Comparison of ENCODE assay signal across 16 cellular contexts in genomic region chr2:242047963-242048362, GRCh38.
A peak's percentile ranks its signal among the peaks of the same experiment; 100 is the strongest.
DNase-seq lines count a peak whose midpoint lies in the region; ATAC-seq and TF ChIP-seq lines count a peak whose summit lies in the region.
"Had no signal": no experiment of that assay in that cellular context is flagged by ENCODE, and none has a peak within 500 bp of the region (broad histone marks: within the 10 kb centered on the region; RNA-seq: fewer than 3 reads in every experiment).

No MANE protein-coding gene starts in this region.

- peaks cover 86% of the 10 kb centered on the region for H3K27me3 Mint-ChIP-seq in GM23338 (ENCODE audit: insufficient read depth, low read depth, poor library complexity)
- peaks cover 92% of the 10 kb centered on the region for H3K27me3 Mint-ChIP-seq in WTC11 (ENCODE audit: low read depth)

- POLR2A ChIA-PET in WTC11 (lab: Charles Lee) = no interaction called here

- H3K4me3 Mint-ChIP-seq in GM23338 (peak overlapping the region; percentile 20; the same call in 2 of the 3 replicates), WTC11 (peak overlapping the region; percentile 3; the same call in 1 of the 2 replicates)
- H3K4me3 Mint-ChIP-seq: CD4-positive, alpha-beta T cell; IgD-negative memory B cell had no signal

- no peak overlapping the region for H3K27ac ChIP-seq in GM23338 (ENCODE audit: low read depth)
- H3K27ac ChIP-seq: C4-2B had no signal

- no peak for ATAC-seq in GM23338
- no peak for ATAC-seq in WTC11
- ATAC-seq in sciatic nerve = no peak
- ATAC-seq in stimulated activated naive CD8-positive, alpha-beta T cell treated with anti-CD3 and anti-CD28 coated beads, Interleukin-15, Interleukin-2, amounts not matched to agents 100 U/mL and 50 U/mL, for 24 hours = no peak

- H3K79me2 ChIP-seq in GM23338 (replicated peaks; ENCODE audit: insufficient read depth) = no peaks in the 10 kb centered on the region

- no peaks in the 10 kb centered on the region for H3K9me2 ChIP-seq in GM23338 (ENCODE audit: insufficient read depth)

- peaks cover 7% of the 10 kb centered on the region for H3K4me1 Mint-ChIP-seq in GM23338
- no peaks in the 10 kb centered on the region for H3K4me1 Mint-ChIP-seq in WTC11
- H3K4me1 Mint-ChIP-seq: IgD-negative memory B cell had no signal

- peaks cover 16% of the 10 kb centered on the region for H4K20me1 ChIP-seq in GM23338 (replicated peaks; ENCODE audit: insufficient read depth)

- DNase-seq in GM23338 (ENCODE audit: low spot score) (no peak), WTC11 (ENCODE audit: low spot score) (no peak), mesenteric fat pad (ENCODE audit: low spot score) (peak; percentile 22), sciatic nerve (ENCODE audit: low spot score) (peak; percentile 12), RKO (ENCODE audit: low spot score) (no peak), NCI-H1930 (lab: John Stamatoyannopoulos, UW) (no peak)
- no peak for DNase-seq in stimulated activated naive CD8-positive, alpha-beta T cell treated with anti-CD3 and anti-CD28 coated beads, Interleukin-15, Interleukin-2, amounts not matched to agents 100 U/mL and 50 U/mL, for 24 hours
- DNase-seq: CD4-positive, alpha-beta T cell; DMS153; DMS79; GDM1; GOT3; H7; KBM-7 had no signal

- peak overlapping the region; percentile 57 for H3K4me2 ChIP-seq in GM23338

- TF ChIP-seq CTCF in GM23338 (conservative IDR thresholded peaks at IDR 0.05; ENCODE audit: low read depth in 2 of 2) (no peak), WTC11 (IDR thresholded peaks at IDR 0.05) (no peak)

- no peaks in the 10 kb centered on the region for H3K4me1 ChIP-seq in GM23338 (ENCODE audit: insufficient read depth)

- H3K9me3 Mint-ChIP-seq in GM23338 (peaks cover 18% of the 10 kb centered on the region), WTC11 (no peaks in the 10 kb centered on the region)
- H3K9me3 Mint-ChIP-seq: CD4-positive, alpha-beta T cell; IgD-negative memory B cell had no signal

- H3F3A ChIP-seq in GM23338 (replicated peaks; ENCODE audit: low read depth) = no peaks in the 10 kb centered on the region

- no peak overlapping the region for H3K27ac Mint-ChIP-seq in GM23338
- H3K27ac Mint-ChIP-seq in WTC11 = no peak overlapping the region
- H3K27ac Mint-ChIP-seq: CD4-positive, alpha-beta T cell; IgD-negative memory B cell had no signal

- H3K36me3 ChIP-seq in GM23338 (ENCODE audit: insufficient read depth) = no peaks in the 10 kb centered on the region

- CTCF ChIA-PET in WTC11 (lab: Charles Lee) = no interaction called here

- no peak overlapping the region; the same call in 1 of the 2 replicates for H3K4me3 ChIP-seq in GM23338

- H3K36me3 Mint-ChIP-seq in GM23338 (ENCODE audit: low read depth) = peaks cover 6% of the 10 kb centered on the region; the same call in 1 of the 3 replicates
- H3K36me3 Mint-ChIP-seq in WTC11 = no peaks in the 10 kb centered on the region

- no peak overlapping the region for H2AFZ ChIP-seq in GM23338

- H3K27me3 ChIP-seq in GM23338 (ENCODE audit: insufficient read depth) = peaks cover 92% of the 10 kb centered on the region

- intact Hi-C loops in sciatic nerve (cut with DNase I) = no loop called here

TF ChIP-seq in GM23338, 12 proteins besides CTCF, POLR2A, EP300 and RAD21 (continues in another document):
- TF ChIP-seq EZH2phosphoT487 (IDR thresholded peaks at IDR 0.05; ENCODE audit: unreplicated experiment) (no peak), POLR2AphosphoS5 (IDR thresholded peaks at IDR 0.05; ENCODE audit: low read depth) (no peak), EZH2 (IDR thresholded peaks at IDR 0.05; ENCODE audit: low read depth, unreplicated experiment) (no peak), REST (IDR thresholded peaks at IDR 0.05; ENCODE audit: unreplicated experiment) (no peak), JUNB (IDR thresholded peaks at IDR 0.05; ENCODE audit: unreplicated experiment) (no peak)

TF ChIP-seq in WTC11, 78 proteins besides CTCF, POLR2A, EP300 and RAD21:
- no peak for TF ChIP-seq KAT7 (CRISPR knock-in tag; IDR thresholded peaks at IDR 0.05; ENCODE audit: borderline replicate concordance)
- TF ChIP-seq ZMAT4 (CRISPR knock-in tag; IDR thresholded peaks at IDR 0.05) = no peak
- TF ChIP-seq GABPB1 (CRISPR knock-in tag; IDR thresholded peaks at IDR 0.05) = no peak
- no peak for TF ChIP-seq FOXK1 (CRISPR knock-in tag; IDR thresholded peaks at IDR 0.05)
- TF ChIP-seq FOXP4 (CRISPR knock-in tag; IDR thresholded peaks at IDR 0.05) = no peak
- no peak for TF ChIP-seq FOXP1 (CRISPR knock-in tag; IDR thresholded peaks at IDR 0.05; ENCODE audit: borderline replicate concordance)
- no peak for TF ChIP-seq ATF1 (CRISPR knock-in tag; IDR thresholded peaks at IDR 0.05)
- TF ChIP-seq HMGA2 (CRISPR knock-in tag; IDR thresholded peaks at IDR 0.05) = no peak

Comparison
In these comparisons a context has a peak if more than half of its experiments do, and no peak if none do; other contexts are left out.
1. DNase-seq: peak in mesenteric fat pad (single experiment) and sciatic nerve (single experiment); none in GM23338 (single experiment), WTC11 (single experiment), stimulated activated naive CD8-positive, alpha-beta T cell treated with anti-CD3 and anti-CD28 coated beads, Interleukin-15, Interleukin-2, amounts not matched to agents 100 U/mL and 50 U/mL, for 24 hours (single experiment), RKO (single experiment) and NCI-H1930 (0 of 2).